ENCODE assay signal across 17 cellular contexts in genomic region chr16:51888534-51888933, GRCh38.
"Had no signal": no experiment of that assay in that cellular context is flagged by ENCODE, and none has a peak within 500 bp of the region (broad histone marks: within the 10 kb centered on the region; RNA-seq: fewer than 3 reads in every experiment).

No MANE protein-coding gene starts in this region.

- ATAC-seq: effector memory CD8-positive, alpha-beta T cell; heart left ventricle; mucosa of descending colon; natural killer cell; sciatic nerve; stimulated activated memory B cell treated with anti-CD40 and anti-IgM and Interleukin-4, amounts not matched to agents 10 μg/mL and 1 μg/mL and 100 μg/mL, for 72 hours had no signal

- H3K27ac ChIP-seq: heart left ventricle, spleen, tibial artery, upper lobe of left lung, uterus had no signal

- H3K36me3 ChIP-seq: heart left ventricle, spleen, tibial artery, upper lobe of left lung, uterus had no signal

- DNase-seq: effector memory CD8-positive, alpha-beta T cell; erythroblast; heart left ventricle; hippocampal formation; kidney glomerular epithelial cell; mucosa of descending colon; natural killer cell; posterior cingulate gyrus; spleen; stimulated activated CD4-positive, alpha-beta T cell treated with anti-CD3 and anti-CD28 coated beads, Interleukin-15, amount 100 ng/mL, for 24 hours; stimulated activated CD4-positive, alpha-beta T cell treated with anti-CD3 and anti-CD28 coated beads, Interleukin-1b, Interleukin-23, amount 100 ng/mL, for 48 hours; stimulated activated CD4-positive, alpha-beta T cell treated with anti-CD3 and anti-CD28 coated beads, Interleukin-4, amount 100 ng/mL, for 24 hours; tibial artery; upper lobe of left lung; uterus had no signal

- H3K9me3 ChIP-seq: heart left ventricle, mucosa of descending colon, tibial artery, upper lobe of left lung, uterus had no signal

- H3K4me3 ChIP-seq: heart left ventricle, mucosa of descending colon, spleen, tibial artery, upper lobe of left lung, uterus had no signal

- H3K4me1 ChIP-seq: heart left ventricle, spleen, tibial artery, upper lobe of left lung, uterus had no signal

- H3K27me3 ChIP-seq: heart left ventricle, spleen, tibial artery, upper lobe of left lung, uterus had no signal
